ENCODE assay signal across 16 cellular contexts in the genomic region with DNA sequence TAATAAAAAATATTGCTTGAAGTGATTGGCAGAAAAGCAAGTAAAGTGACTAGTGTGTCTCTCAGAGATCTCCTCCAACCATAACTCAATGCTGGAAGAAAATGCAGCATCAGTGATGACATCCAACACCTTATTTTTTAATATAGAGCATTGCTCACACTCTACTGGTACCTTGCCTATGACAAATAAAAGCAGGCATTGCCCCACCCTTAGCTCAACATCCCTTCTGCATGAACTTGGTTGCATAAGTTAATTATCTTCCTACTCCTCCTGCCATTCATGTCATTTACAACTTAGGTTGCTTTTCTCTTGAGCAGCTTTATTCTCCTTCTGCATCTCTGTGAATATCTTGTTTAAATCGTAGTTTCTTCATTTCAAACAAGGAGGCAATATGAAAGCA. TPM values are rescaled to one million over a fixed set of nuclear protein-coding genes. Genes with fewer than 3 reads are reported as not detected.
DNase-seq lines count a peak whose midpoint lies in the region; ATAC-seq lines count a peak whose summit lies in the region.
"Had no signal": no experiment of that assay in that cellular context is flagged by ENCODE, and none has a peak within 500 bp of the region (broad histone marks: within the 10 kb centered on the region; RNA-seq: fewer than 3 reads in every experiment).

No MANE protein-coding gene starts in this region.

- H3K27ac ChIP-seq in caudate nucleus (ENCODE audit: low read depth, low read length), result peak overlapping the region; percentile 75
- H3K27ac ChIP-seq: 22Rv1; A549; BLaER1 treated with 17β-estradiol and CSF1 and Interleukin-3, amounts not matched to agents 10 nM and 100 nM; C4-2B had no signal

- DNase-seq in caudate nucleus (lab: John Stamatoyannopoulos, UW) (peak in 12 of 61 donors; percentile 3 to 84 (median 32)), left colon (no peak), putamen (ENCODE audit: low spot score) (peak; percentile 74), T-helper 1 cell (no peak), NCI-H510A (lab: John Stamatoyannopoulos, UW) (no peak)
- DNase-seq: AML-193; Caco-2; Calu3; CD4-positive, alpha-beta T cell; CD8-positive, alpha-beta T cell; DMS79 treated with DMSO at 0.1 percent for 48 hours; GF-D8 had no signal

- peak; percentile 60 for ATAC-seq in left colon
- ATAC-seq: A549; CD8-positive, alpha-beta T cell had no signal

- intact Hi-C loops in left colon (cut with DNase I, micrococcal nuclease), result no loop called here

RNA-seq across cellular contexts. Expression of gene FEM1C, which starts 41.2 kb away (rescaled TPM):
- 10 to 100 TPM; 36.4 to 42.5 TPM for total RNA-seq in left colon
